ENCODE assay signal across 10 cellular contexts in genomic region chr7:93178213-93178612, GRCh38. TPM values are rescaled to one million over a fixed set of nuclear protein-coding genes. Genes with fewer than 3 reads are reported as not detected.
DNase-seq lines count a peak whose midpoint lies in the region; TF ChIP-seq lines count a peak whose summit lies in the region.
"Had no signal": no experiment of that assay in that cellular context is flagged by ENCODE, and none has a peak within 500 bp of the region (broad histone marks: within the 10 kb centered on the region; RNA-seq: fewer than 3 reads in every experiment).

No MANE protein-coding gene starts in this region.

- TF ChIP-seq CTCF in osteoblast (IDR thresholded peaks at IDR 0.05; ENCODE audit: extremely low read depth, low read depth, low read length) (peak; percentile 42), nephron progenitor cell (IDR thresholded peaks at IDR 0.05) (no peak)

- H3K4me2 ChIP-seq in osteoblast (ENCODE audit: insufficient read depth, low read length) = no peak overlapping the region

- no peaks in the 10 kb centered on the region for H3K4me1 ChIP-seq in osteoblast (ENCODE audit: insufficient read depth, low read length)
- H3K4me1 ChIP-seq: SJSA1 had no signal

- H4K20me1 ChIP-seq in osteoblast (ENCODE audit: insufficient read depth, low read length) = no peaks in the 10 kb centered on the region

- no peaks in the 10 kb centered on the region for H3K4me1 Mint-ChIP-seq in nephron progenitor cell
- H3K4me1 Mint-ChIP-seq: activated naive CD4-positive, alpha-beta T cell treated with anti-CD3 and anti-CD28 coated beads, Interleukin-2, amount 50 U/mL, for 24 hours had no signal

- no peaks in the 10 kb centered on the region for H3K36me3 Mint-ChIP-seq in nephron progenitor cell (ENCODE audit: low read depth)
- H3K36me3 Mint-ChIP-seq: activated naive CD4-positive, alpha-beta T cell treated with anti-CD3 and anti-CD28 coated beads, Interleukin-2, amount 50 U/mL, for 24 hours had no signal

- no peak overlapping the region for H3K4me3 Mint-ChIP-seq in nephron progenitor cell
- H3K4me3 Mint-ChIP-seq: activated naive CD4-positive, alpha-beta T cell treated with anti-CD3 and anti-CD28 coated beads, Interleukin-2, amount 50 U/mL, for 24 hours had no signal

- H3K27ac Mint-ChIP-seq in nephron progenitor cell = no peak overlapping the region
- H3K27ac Mint-ChIP-seq: activated naive CD4-positive, alpha-beta T cell treated with anti-CD3 and anti-CD28 coated beads, Interleukin-2, amount 50 U/mL, for 24 hours had no signal

- H3K9me3 Mint-ChIP-seq in nephron progenitor cell = peaks cover 3% of the 10 kb centered on the region
- H3K9me3 Mint-ChIP-seq: activated naive CD4-positive, alpha-beta T cell treated with anti-CD3 and anti-CD28 coated beads, Interleukin-2, amount 50 U/mL, for 24 hours had no signal

- H3K27ac ChIP-seq in osteoblast (ENCODE audit: low read depth, low read length) = no peak overlapping the region
- H3K27ac ChIP-seq: SJSA1 had no signal

- H2AFZ ChIP-seq in osteoblast (ENCODE audit: low read length) = no peak overlapping the region

- H3K36me3 ChIP-seq in osteoblast (ENCODE audit: insufficient read depth, low read length) = no peaks in the 10 kb centered on the region
- H3K36me3 ChIP-seq: SJSA1 had no signal

- peaks cover 21% of the 10 kb centered on the region for H3K27me3 ChIP-seq in osteoblast (ENCODE audit: insufficient read depth, low read length)

- peaks cover 29% of the 10 kb centered on the region for H3K27me3 Mint-ChIP-seq in nephron progenitor cell (ENCODE audit: low read depth, poor library complexity)

- H3K79me2 ChIP-seq in osteoblast (ENCODE audit: insufficient read depth, low read length) = no peaks in the 10 kb centered on the region

- peak; percentile 2 for DNase-seq in GDM1 (lab: John Stamatoyannopoulos, UW)
- peak; percentile 20 for DNase-seq in NCI-H2029 (lab: John Stamatoyannopoulos, UW)
- DNase-seq in T47D (ENCODE audit: low read depth in 1 of 2, low spot score in 1 of 2) = peak; percentile 3 to 42
- peak; percentile 77 for DNase-seq in osteoblast (ENCODE audit: insufficient read length, low spot score, missing footprints)
- DNase-seq in nephron progenitor cell = no peak
- DNase-seq in stimulated activated CD4-positive, alpha-beta T cell treated with anti-CD3 and anti-CD28 coated beads, Interleukin-12 subunit alpha, Interleukin-12 subunit beta, amount 100 ng/mL, for 4 hours = no peak
- no peak for DNase-seq in activated CD4-positive, alpha-beta T cell treated with anti-CD3 and anti-CD28 coated beads, Interleukin-2, amount 50 U/mL, for 1 hour
- DNase-seq in KG1 (lab: John Stamatoyannopoulos, UW) = no peak

- no peaks in the 10 kb centered on the region for H3K9me3 ChIP-seq in osteoblast (ENCODE audit: low read depth, low read length)
- H3K9me3 ChIP-seq: SJSA1 had no signal

- no peak overlapping the region for H3K4me3 ChIP-seq in osteoblast (ENCODE audit: insufficient read depth, low read length)
- H3K4me3 ChIP-seq: SJSA1 had no signal

- in situ Hi-C loops in T47D (cut with HindIII; ENCODE audit: low pct_unique_long_range_greater_than_20kb, low sequenced_read_pairs) = no loop called here

RNA-seq across cellular contexts. Expression of gene SAMD9L, which starts 30.0 kb away (rescaled TPM):
- 17.7 and 25.0 TPM in 2 replicates for total RNA-seq in osteoblast

RNA-seq across cellular contexts. Expression of gene HEPACAM2, which starts 48.1 kb away (rescaled TPM):
- under 0.01 TPM in 1 of 2 replicates, not detected in the other for total RNA-seq in osteoblast
- total RNA-seq: SJSA1 had no signal

RNA-seq across cellular contexts. Expression of gene VPS50, which starts 54.0 kb away (rescaled TPM):
- total RNA-seq in osteoblast = 34.4 and 40.4 TPM in 2 replicates

Comparison
In these comparisons a context has a peak if more than half of its experiments do, and no peak if none do; other contexts are left out.
1. DNase-seq: peak in GDM1 (single experiment), NCI-H2029 (single experiment), T47D (2 of 2) and osteoblast (single experiment); none in nephron progenitor cell (single experiment), stimulated activated CD4-positive, alpha-beta T cell treated with anti-CD3 and anti-CD28 coated beads, Interleukin-12 subunit alpha, Interleukin-12 subunit beta, amount 100 ng/mL, for 4 hours (single experiment), activated CD4-positive, alpha-beta T cell treated with anti-CD3 and anti-CD28 coated beads, Interleukin-2, amount 50 U/mL, for 1 hour (single experiment) and KG1 (single experiment).